ENCODE assay signal across 9 cellular contexts in genomic region chr10:24449334-24449740, GRCh38.
DNase-seq lines count a peak whose midpoint lies in the region; ATAC-seq and TF ChIP-seq lines count a peak whose summit lies in the region.
"Had no signal": no experiment of that assay in that cellular context is flagged by ENCODE, and none has a peak within 500 bp of the region (broad histone marks: within the 10 kb centered on the region; RNA-seq: fewer than 3 reads in every experiment).

No MANE protein-coding gene starts in this region.

- peak; percentile 85 for ATAC-seq in GM21529 (IDR thresholded peaks at IDR 0.05; ENCODE audit: unreplicated experiment)

- H3K4me1 ChIP-seq in uterus = no peaks in the 10 kb centered on the region

- DNase-seq in GM10266 (ENCODE audit: extremely low spot score) (peak; percentile 11), NAMALWA (ENCODE audit: low spot score) (peak; percentile 32), iris pigment epithelial cell (ENCODE audit: low read depth) (peak; percentile 70), AG08395 (ENCODE audit: low spot score) (no peak), RWPE1 (ENCODE audit: low spot score) (no peak), uterus (no peak)
- no peak for DNase-seq in activated CD4-positive, alpha-beta T cell treated with anti-CD3 and anti-CD28 coated beads for 48 hours

- H3K36me3 ChIP-seq in uterus = no peaks in the 10 kb centered on the region
- H3K36me3 ChIP-seq: cardiac muscle cell had no signal

- POLR2A ChIA-PET in RWPE1 (lab: Yijun Ruan, JAX; ENCODE audit: low non-redundant PET) = no interaction called here

- H3K27me3 ChIP-seq in uterus = no peaks in the 10 kb centered on the region
- H3K27me3 ChIP-seq: cardiac muscle cell had no signal

- H3K9me3 ChIP-seq in uterus = no peaks in the 10 kb centered on the region

- peak overlapping the region in 1 of 2 donors; percentile 26 for H3K4me3 ChIP-seq in uterus
- H3K4me3 ChIP-seq: cardiac muscle cell had no signal

- no peak overlapping the region for H3K27ac ChIP-seq in RWPE1
- peak overlapping the region in 1 of 2 donors; percentile 25 for H3K27ac ChIP-seq in uterus
- H3K27ac ChIP-seq: cardiac muscle cell had no signal

- intact Hi-C loops in uterus (cut with DNase I; ENCODE audit: low total_unique reads) = no loop called here

- TF ChIP-seq POLR2A in uterus (IDR thresholded peaks at IDR 0.05) = no peak

- CTCF ChIA-PET in RWPE1 (lab: Yijun Ruan, JAX) = no interaction called here

- TF ChIP-seq CTCF in GM10266 (IDR thresholded peaks at IDR 0.05; ENCODE audit: control insufficient read depth, insufficient read depth, low read depth, missing control alignments) = no peak
- TF ChIP-seq CTCF in RWPE1 (conservative IDR thresholded peaks at IDR 0.05; ENCODE audit: low read depth) = no peak
- no peak for TF ChIP-seq CTCF in uterus (IDR thresholded peaks at IDR 0.05)

Comparison
In these comparisons a context has a peak if more than half of its experiments do, and no peak if none do; other contexts are left out.
1. DNase-seq: peak in GM10266 (single experiment), NAMALWA (single experiment) and iris pigment epithelial cell (single experiment); none in AG08395 (single experiment), RWPE1 (single experiment), uterus (0 of 2) and activated CD4-positive, alpha-beta T cell treated with anti-CD3 and anti-CD28 coated beads for 48 hours (single experiment).